Comparison of ENCODE assay signal across 1 cellular context in genomic region chr18:37525302-37525585, GRCh38.
TF ChIP-seq lines count a peak whose summit lies in the region.

No MANE protein-coding gene starts in this region.

TF ChIP-seq in H1, 55 proteins besides CTCF, POLR2A, EP300 and RAD21:
- TF ChIP-seq BRCA1 (IDR thresholded peaks at IDR 0.05; ENCODE audit: low read depth, low read length): no peak
- TF ChIP-seq CEBPB (IDR thresholded peaks at IDR 0.05; ENCODE audit: low read depth, low read length): no peak
- TF ChIP-seq POU5F1 (IDR thresholded peaks at IDR 0.05; ENCODE audit: low read depth, low read length): no peak
- TF ChIP-seq RFX5 (IDR thresholded peaks at IDR 0.05; ENCODE audit: borderline replicate concordance, low read depth, low read length): no peak
- no peak for TF ChIP-seq CBX8 (IDR thresholded peaks at IDR 0.05; ENCODE audit: borderline replicate concordance, low read depth, low read length)
- no peak for TF ChIP-seq EGR1 (IDR thresholded peaks at IDR 0.05; ENCODE audit: borderline replicate concordance, low read depth, low read length)
- TF ChIP-seq HDAC6 (IDR thresholded peaks at IDR 0.05; ENCODE audit: low read depth, low read length): no peak
- no peak for TF ChIP-seq HDAC2 (IDR thresholded peaks at IDR 0.05; ENCODE audit: borderline replicate concordance in 1 of 2, low read depth in 2 of 2, low read length in 2 of 2)
- TF ChIP-seq CTBP2 (IDR thresholded peaks at IDR 0.05; ENCODE audit: borderline replicate concordance, insufficient read depth, insufficient read length, low read length): no peak
- no peak for TF ChIP-seq ZNF274 (IDR thresholded peaks at IDR 0.05; ENCODE audit: borderline replicate concordance, extremely low read depth, low read length)
- TF ChIP-seq BCL11A (IDR thresholded peaks at IDR 0.05; ENCODE audit: low read depth in 2 of 2, low read length in 2 of 2): no peak
- TF ChIP-seq ASH2L (IDR thresholded peaks at IDR 0.05; ENCODE audit: low read length): no peak
- TF ChIP-seq TAF1 (IDR thresholded peaks at IDR 0.05; ENCODE audit: low read depth, low read length): no peak
- TF ChIP-seq SP2 (IDR thresholded peaks at IDR 0.05; ENCODE audit: low read length): no peak
- no peak for TF ChIP-seq TAF7 (optimal IDR thresholded peaks at IDR 0.05; ENCODE audit: borderline replicate concordance, low read depth, low read length)
- TF ChIP-seq JUND (IDR thresholded peaks at IDR 0.05; ENCODE audit: low read length): no peak
